Comparison of ENCODE assay signal across 21 cellular contexts in genomic region chr2:240509667-240510512, GRCh38. TPM values are rescaled to one million over a fixed set of nuclear protein-coding genes. Genes with fewer than 3 reads are reported as not detected.
DNase-seq lines count a peak whose midpoint lies in the region; ATAC-seq and TF ChIP-seq lines count a peak whose summit lies in the region.
"Had no signal": no experiment of that assay in that cellular context is flagged by ENCODE, and none has a peak within 500 bp of the region (broad histone marks: within the 10 kb centered on the region; RNA-seq: fewer than 3 reads in every experiment).

No MANE protein-coding gene starts in this region.

- H3K9me3 Mint-ChIP-seq in activated CD8-positive, alpha-beta T cell treated with anti-CD3 and anti-CD28 coated beads, Interleukin-2, amount 10 ng/mL, durations not matched to agents 7 days and 5 days (ENCODE audit: insufficient read depth), result no peaks in the 10 kb centered on the region
- H3K9me3 Mint-ChIP-seq in activated CD8-positive, alpha-beta T cell treated with anti-CD3 and anti-CD28 coated beads for 36 hours, result no peaks in the 10 kb centered on the region
- H3K9me3 Mint-ChIP-seq in chondrocyte (ENCODE audit: low read depth) (no peaks in the 10 kb centered on the region), nephron progenitor cell (no peaks in the 10 kb centered on the region)
- H3K9me3 Mint-ChIP-seq: natural killer cell had no signal

- POLR2A ChIA-PET in activated CD8-positive, alpha-beta T cell treated with anti-CD3 and anti-CD28 coated beads, Interleukin-2, amount 10 ng/mL, durations not matched to agents 7 days and 5 days (lab: Charles Lee), result no interaction called here
- POLR2A ChIA-PET in activated CD8-positive, alpha-beta T cell treated with anti-CD3 and anti-CD28 coated beads for 36 hours (lab: Charles Lee), result no interaction called here

- no peak overlapping the region for H3K4me3 Mint-ChIP-seq in activated CD8-positive, alpha-beta T cell treated with anti-CD3 and anti-CD28 coated beads, Interleukin-2, amount 10 ng/mL, durations not matched to agents 7 days and 5 days
- H3K4me3 Mint-ChIP-seq in activated CD8-positive, alpha-beta T cell treated with anti-CD3 and anti-CD28 coated beads for 36 hours, result no peak overlapping the region
- H3K4me3 Mint-ChIP-seq in chondrocyte (ENCODE audit: unreplicated experiment) (no peak overlapping the region), nephron progenitor cell (no peak overlapping the region)
- H3K4me3 Mint-ChIP-seq: B cell, natural killer cell had no signal

- intact Hi-C loops in activated CD8-positive, alpha-beta T cell treated with anti-CD3 and anti-CD28 coated beads for 36 hours (cut with micrococcal nuclease), result no loop called here
- intact Hi-C loops in sciatic nerve (cut with DNase I), result no loop called here

- CTCF ChIA-PET in activated CD8-positive, alpha-beta T cell treated with anti-CD3 and anti-CD28 coated beads, Interleukin-2, amount 10 ng/mL, durations not matched to agents 7 days and 5 days (lab: Charles Lee), result no interaction called here
- CTCF ChIA-PET in activated CD8-positive, alpha-beta T cell treated with anti-CD3 and anti-CD28 coated beads for 36 hours (lab: Charles Lee), result no interaction called here

- peak; percentile 14 for DNase-seq in activated CD8-positive, alpha-beta T cell treated with anti-CD3 and anti-CD28 coated beads, Interleukin-2, amount 10 ng/mL, durations not matched to agents 7 days and 5 days
- no peak for DNase-seq in activated CD8-positive, alpha-beta T cell treated with anti-CD3 and anti-CD28 coated beads for 36 hours
- peak; percentile 9 for DNase-seq in LHCN-M2 (ENCODE audit: low read depth)
- DNase-seq in iPS-NIHi7 (ENCODE audit: extremely low spot score), result peak; percentile 4
- peak; percentile 48 for DNase-seq in sciatic nerve (ENCODE audit: low spot score)
- DNase-seq in chondrocyte (ENCODE audit: low spot score), result no peak
- DNase-seq in nephron progenitor cell, result no peak
- DNase-seq: caudate nucleus, DMS79, erythroblast, GM23248, hypothalamus, mesendoderm, natural killer cell, NCI-H2107, NCI-H526 treated with DMSO at 0.1 percent for 48 hours, stomach, SW 1271, trophoblast cell had no signal

- H3K27ac Mint-ChIP-seq in activated CD8-positive, alpha-beta T cell treated with anti-CD3 and anti-CD28 coated beads, Interleukin-2, amount 10 ng/mL, durations not matched to agents 7 days and 5 days, result no peak overlapping the region
- H3K27ac Mint-ChIP-seq in activated CD8-positive, alpha-beta T cell treated with anti-CD3 and anti-CD28 coated beads for 36 hours, result no peak overlapping the region
- no peak overlapping the region for H3K27ac Mint-ChIP-seq in chondrocyte (ENCODE audit: unreplicated experiment)
- H3K27ac Mint-ChIP-seq in nephron progenitor cell, result no peak overlapping the region
- H3K27ac Mint-ChIP-seq: B cell had no signal

- no peak for ATAC-seq in activated CD8-positive, alpha-beta T cell treated with anti-CD3 and anti-CD28 coated beads, Interleukin-2, amount 10 ng/mL, durations not matched to agents 7 days and 5 days
- no peak for ATAC-seq in activated CD8-positive, alpha-beta T cell treated with anti-CD3 and anti-CD28 coated beads for 36 hours
- ATAC-seq in sciatic nerve, result no peak
- ATAC-seq in GM18520 (IDR thresholded peaks at IDR 0.05; ENCODE audit: unreplicated experiment), result no peak
- ATAC-seq: natural killer cell had no signal

- no peaks in the 10 kb centered on the region for H3K27me3 Mint-ChIP-seq in activated CD8-positive, alpha-beta T cell treated with anti-CD3 and anti-CD28 coated beads, Interleukin-2, amount 10 ng/mL, durations not matched to agents 7 days and 5 days (ENCODE audit: low read depth)
- H3K27me3 Mint-ChIP-seq in activated CD8-positive, alpha-beta T cell treated with anti-CD3 and anti-CD28 coated beads for 36 hours, result no peaks in the 10 kb centered on the region
- H3K27me3 Mint-ChIP-seq in chondrocyte (ENCODE audit: low read depth), result no peaks in the 10 kb centered on the region
- peaks cover 13% of the 10 kb centered on the region for H3K27me3 Mint-ChIP-seq in nephron progenitor cell (ENCODE audit: low read depth, poor library complexity)
- H3K27me3 Mint-ChIP-seq: B cell had no signal

- TF ChIP-seq CTCF in activated CD8-positive, alpha-beta T cell treated with anti-CD3 and anti-CD28 coated beads for 36 hours (IDR thresholded peaks at IDR 0.05), result no peak
- TF ChIP-seq CTCF in chondrocyte (IDR thresholded peaks at IDR 0.05) (no peak), nephron progenitor cell (IDR thresholded peaks at IDR 0.05) (no peak)

- no peaks in the 10 kb centered on the region for H3K36me3 Mint-ChIP-seq in activated CD8-positive, alpha-beta T cell treated with anti-CD3 and anti-CD28 coated beads, Interleukin-2, amount 10 ng/mL, durations not matched to agents 7 days and 5 days (ENCODE audit: low read depth)
- H3K36me3 Mint-ChIP-seq in activated CD8-positive, alpha-beta T cell treated with anti-CD3 and anti-CD28 coated beads for 36 hours (ENCODE audit: low read depth), result peaks cover 2% of the 10 kb centered on the region
- H3K36me3 Mint-ChIP-seq in chondrocyte (ENCODE audit: low read depth) (peaks cover 16% of the 10 kb centered on the region), nephron progenitor cell (ENCODE audit: low read depth) (peaks cover 5% of the 10 kb centered on the region)
- H3K36me3 Mint-ChIP-seq: natural killer cell had no signal

- peaks cover 7% of the 10 kb centered on the region for H3K4me1 Mint-ChIP-seq in activated CD8-positive, alpha-beta T cell treated with anti-CD3 and anti-CD28 coated beads, Interleukin-2, amount 10 ng/mL, durations not matched to agents 7 days and 5 days (ENCODE audit: low read depth)
- peaks cover 13% of the 10 kb centered on the region for H3K4me1 Mint-ChIP-seq in activated CD8-positive, alpha-beta T cell treated with anti-CD3 and anti-CD28 coated beads for 36 hours (ENCODE audit: low read depth)
- H3K4me1 Mint-ChIP-seq in chondrocyte (ENCODE audit: low read depth) (peaks cover 4% of the 10 kb centered on the region), nephron progenitor cell (peaks cover 5% of the 10 kb centered on the region)

RNA-seq across cellular contexts. Expression of gene ANKMY1, which starts 47.9 kb away (rescaled TPM):
- 10 to 100 TPM; 27.9 to 33.3 TPM for total RNA-seq in activated CD8-positive, alpha-beta T cell treated with anti-CD3 and anti-CD28 coated beads, Interleukin-2, amount 10 ng/mL, durations not matched to agents 7 days and 5 days
- 10 to 100 TPM; 14.5 to 18.6 TPM for total RNA-seq in activated CD8-positive, alpha-beta T cell treated with anti-CD3 and anti-CD28 coated beads for 36 hours
- total RNA-seq in LHCN-M2 (2014; rRNA removed) (7.8 and 8.2 TPM in 2 replicates), sciatic nerve (30.7 TPM), chondrocyte (9.5 to 20.6 TPM (median 10.8 TPM) in 3 replicates)
- 5.3 TPM for polyA plus RNA-seq in LHCN-M2 (2012)

RNA-seq across cellular contexts. Expression of gene DUSP28, which starts 50.3 kb away (rescaled TPM):
- 1 to 10 TPM; 6.8 to 8.1 TPM for total RNA-seq in activated CD8-positive, alpha-beta T cell treated with anti-CD3 and anti-CD28 coated beads, Interleukin-2, amount 10 ng/mL, durations not matched to agents 7 days and 5 days
- total RNA-seq in activated CD8-positive, alpha-beta T cell treated with anti-CD3 and anti-CD28 coated beads for 36 hours, result 1 to 10 TPM; 4.5 to 6.2 TPM
- total RNA-seq in LHCN-M2 (2014; rRNA removed) (6.1 and 6.4 TPM in 2 replicates), sciatic nerve (4.5 TPM), chondrocyte (3.4 to 4.7 TPM (median 3.7 TPM) in 3 replicates)
- 7.2 TPM for polyA plus RNA-seq in LHCN-M2 (2012)

RNA-seq across cellular contexts. Expression of gene RNPEPL1, which starts 58.4 kb away (rescaled TPM):
- total RNA-seq in activated CD8-positive, alpha-beta T cell treated with anti-CD3 and anti-CD28 coated beads, Interleukin-2, amount 10 ng/mL, durations not matched to agents 7 days and 5 days, result 100 to 1,000 TPM; 110 to 113 TPM
- 10 to 100 TPM; 39.1 to 40.5 TPM for total RNA-seq in activated CD8-positive, alpha-beta T cell treated with anti-CD3 and anti-CD28 coated beads for 36 hours
- total RNA-seq in LHCN-M2 (2014; rRNA removed) (13.6 and 16.7 TPM in 2 replicates), sciatic nerve (38.8 TPM), chondrocyte (54.9 to 63.2 TPM (median 61.3 TPM) in 3 replicates)
- polyA plus RNA-seq in LHCN-M2 (2012), result 33.1 TPM

Comparison
In these comparisons a context has a peak if more than half of its experiments do, and no peak if none do; other contexts are left out.
1. DNase-seq: peak in activated CD8-positive, alpha-beta T cell treated with anti-CD3 and anti-CD28 coated beads, Interleukin-2, amount 10 ng/mL, durations not matched to agents 7 days and 5 days (single experiment), LHCN-M2 (single experiment), iPS-NIHi7 (single experiment) and sciatic nerve (single experiment); none in activated CD8-positive, alpha-beta T cell treated with anti-CD3 and anti-CD28 coated beads for 36 hours (single experiment), chondrocyte (single experiment) and nephron progenitor cell (single experiment).